7 cellular contexts compared by ENCODE assay signal in genomic region chr7:116671681-116672595, GRCh38. TPM values are rescaled to one million over a fixed set of nuclear protein-coding genes. Genes with fewer than 3 reads are reported as not detected.
DNase-seq lines count a peak whose midpoint lies in the region; TF ChIP-seq lines count a peak whose summit lies in the region.

MET (plus strand) TSS chr7:116672196; CDS start chr7:116699085, 26,889 bp downstream.

- peak within 1 kb of the TSS; percentile 95 for H3K4me3 ChIP-seq in kidney epithelial cell (ENCODE audit: low read depth, low read length)

- no peaks in the 10 kb centered on the region for H3K36me3 ChIP-seq in kidney epithelial cell (ENCODE audit: control insufficient read depth, insufficient read depth, low read length)

- peak within 1 kb of the TSS; percentile 43 for H3K27ac ChIP-seq in cingulate gyrus (ENCODE audit: low read depth, low read length)

- TF ChIP-seq CTCF in GM12874 (IDR thresholded peaks at IDR 0.05; ENCODE audit: insufficient read depth, low read depth, low read length) (peak; percentile 38; the same call in 1 of the 2 replicates), kidney epithelial cell (IDR thresholded peaks at IDR 0.05; ENCODE audit: insufficient read depth, low read length, poor library complexity, severe bottlenecking) (peak; percentile 75)

- DNase-seq in H4 (ENCODE audit: low spot score) (peak; percentile 82), Kasumi-1 (lab: John Stamatoyannopoulos, UW) (peak; percentile 50 to 58), SW480 (ENCODE audit: low spot score) (peak; percentile 90), kidney epithelial cell (ENCODE audit: low read depth) (peak; percentile 60)
- DNase-seq in stimulated activated CD4-positive, alpha-beta T cell treated with anti-CD3 and anti-CD28 coated beads, Interleukin-12 subunit alpha, Interleukin-12 subunit beta, amount 100 ng/mL, for 48 hours (ENCODE audit: low read depth in 2 of 3, low spot score in 1 of 3), result peak; percentile 27 to 41 (median 35)

- H3K27me3 ChIP-seq in kidney epithelial cell (ENCODE audit: control insufficient read depth, insufficient read depth, low read length), result no peaks in the 10 kb centered on the region

RNA-seq across cellular contexts. Expression of gene MET, which starts in this region (rescaled TPM):
- 51.1 and 67.7 TPM in 2 replicates for total RNA-seq in H4 (2014; rRNA removed; shearing (Covaris generic))
- total RNA-seq in kidney epithelial cell, result 158 and 161 TPM in 2 replicates

Comparison
In these comparisons a context has a peak if more than half of its experiments do, and no peak if none do; other contexts are left out.
1. Peak in every context shown above with its lines: DNase-seq, H3K4me3 ChIP-seq and H3K27ac ChIP-seq.
2. DNase-seq: peak in every context shown above with its lines; median percentile 90 in SW480; 82 in H4; 60 in kidney epithelial cell; 54 in Kasumi-1; 35 in stimulated activated CD4-positive, alpha-beta T cell treated with anti-CD3 and anti-CD28 coated beads, Interleukin-12 subunit alpha, Interleukin-12 subunit beta, amount 100 ng/mL, for 48 hours.